Comparison of ENCODE assay signal across 22 cellular contexts in the genomic region with DNA sequence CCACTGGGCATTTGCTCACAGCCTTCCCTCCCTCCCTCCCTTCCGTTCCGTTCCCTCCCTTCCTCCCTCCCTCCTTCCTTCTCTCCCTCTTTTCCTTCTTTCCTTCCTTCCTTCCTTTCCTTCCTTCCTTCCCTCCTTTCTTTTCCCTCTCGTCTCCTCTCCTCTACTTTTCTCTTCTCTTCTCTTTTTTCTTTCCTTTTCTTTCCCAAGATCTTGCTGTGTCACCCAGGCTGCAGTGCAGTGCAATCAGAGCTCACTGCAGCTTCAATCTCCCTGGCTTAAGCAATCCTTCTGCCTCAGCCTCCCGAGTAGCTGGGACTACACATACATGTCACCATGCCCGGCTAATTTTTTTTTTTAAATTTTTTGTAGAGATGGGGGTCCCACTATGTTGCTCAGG. TPM values are rescaled to one million over a fixed set of nuclear protein-coding genes. Genes with fewer than 3 reads are reported as not detected.
DNase-seq lines count a peak whose midpoint lies in the region; ATAC-seq, FAIRE-seq and TF ChIP-seq lines count a peak whose summit lies in the region.
"Had no signal": no experiment of that assay in that cellular context is flagged by ENCODE, and none has a peak within 500 bp of the region (broad histone marks: within the 10 kb centered on the region; RNA-seq: fewer than 3 reads in every experiment).

No MANE protein-coding gene starts in this region.

- H3K14ac ChIP-seq in mesenchymal stem cell (ENCODE audit: low read length in 2 of 2), result no peak overlapping the region

- DNase-seq in AG10803 (ENCODE audit: low read depth) (no peak), OCI-M1 (lab: John Stamatoyannopoulos, UW) (peak; percentile 45), K562 (ENCODE audit: extremely low read depth in 1 of 4, low spot score in 3 of 4) (no peak), mesenchymal stem cell (no peak)
- no peak for DNase-seq in stimulated activated naive B cell treated with anti-CD40 and anti-IgM and Interleukin-4, amounts not matched to agents 10 μg/mL and 1 μg/mL and 100 μg/mL, for 72 hours
- DNase-seq: BE2C; CD4-positive, alpha-beta memory T cell; DMS153; DMS79 treated with DMSO at 0.1 percent for 48 hours; EL; HCEC 1CT; IMR-90; KG1 had no signal

- H2BK12ac ChIP-seq in mesenchymal stem cell (ENCODE audit: low read length in 2 of 2), result no peak overlapping the region

- H4K8ac ChIP-seq in mesenchymal stem cell (ENCODE audit: low read length), result no peak overlapping the region

- H3K9ac ChIP-seq in K562 (ENCODE audit: insufficient read depth in 1 of 2, low read depth in 2 of 2, low read length in 2 of 2) (no peak overlapping the region), mesenchymal stem cell (ENCODE audit: low read length) (peak overlapping the region; percentile 42)

- H3K4me2 ChIP-seq in K562 (ENCODE audit: insufficient read depth, low read length) (no peak overlapping the region), mesenchymal stem cell (ENCODE audit: low read length, poor library complexity, severe bottlenecking) (no peak overlapping the region)

- no TSS peak for BruUV-seq in K562 (replicated peaks; lab: Mats Ljungman, UMichigan)

- H3K9me1 ChIP-seq in K562 (ENCODE audit: control insufficient read depth, insufficient read depth, low read length), result no peaks in the 10 kb centered on the region

- ATAC-seq in K562, result peak; percentile 44; the same call in 1 of the 3 replicates
- ATAC-seq in stimulated activated naive B cell treated with anti-CD40 and anti-IgM and Interleukin-4, amounts not matched to agents 10 μg/mL and 1 μg/mL and 100 μg/mL, for 72 hours (replicated peaks), result no peak
- ATAC-seq in HG03520 (IDR thresholded peaks at IDR 0.05; ENCODE audit: unreplicated experiment), result no peak
- no peak for ATAC-seq in GM18505 (IDR thresholded peaks at IDR 0.05; ENCODE audit: unreplicated experiment)
- ATAC-seq in GM18907 (IDR thresholded peaks at IDR 0.05; ENCODE audit: unreplicated experiment), result no peak

- H3K27me3 ChIP-seq in K562 (ENCODE audit: control insufficient read depth in 2 of 2, insufficient read depth in 2 of 2, low read length in 2 of 2), result no peaks in the 10 kb centered on the region; a peak in 1 of 5 replicates
- H3K27me3 ChIP-seq in mesenchymal stem cell (ENCODE audit: control insufficient read depth in 1 of 2, insufficient read depth in 1 of 2, low read length in 2 of 2), result no peaks in the 10 kb centered on the region
- H3K27me3 ChIP-seq: BE2C had no signal

- no peak overlapping the region for H3K18ac ChIP-seq in mesenchymal stem cell (ENCODE audit: low read depth in 1 of 2, low read length in 2 of 2)

- peaks cover 0 to 3% of the 10 kb centered on the region in 2 experiments; a peak in 2 of 5 replicates for H3K4me1 ChIP-seq in K562 (replicated peaks in 1 of 2; ENCODE audit: control insufficient read depth in 2 of 2, insufficient read depth in 2 of 2, low read length in 2 of 2)
- no peaks in the 10 kb centered on the region for H3K4me1 ChIP-seq in mesenchymal stem cell (ENCODE audit: control insufficient read depth, insufficient read depth, low read depth, low read length)
- H3K4me1 ChIP-seq: BE2C had no signal

- H3K79me2 ChIP-seq in K562 (ENCODE audit: control insufficient read depth, insufficient read depth, low read length), result no peaks in the 10 kb centered on the region

- no peak overlapping the region for H2BK120ac ChIP-seq in mesenchymal stem cell (ENCODE audit: low read depth, low read length)

- peak overlapping the region; percentile 20; the same call in 1 of the 2 replicates for H3K4me3 ChIP-seq in AG10803 (ENCODE audit: low read length)
- no peak overlapping the region for H3K4me3 ChIP-seq in K562
- peak overlapping the region in 1 of 2 experiments; percentile 30 for H3K4me3 ChIP-seq in mesenchymal stem cell (ENCODE audit: insufficient read depth in 1 of 2, low read depth in 1 of 2, low read length in 2 of 2)

- no peak for TF ChIP-seq EP300 in K562 (IDR thresholded peaks at IDR 0.05; ENCODE audit: low read length)

- no peaks in the 10 kb centered on the region for H3K79me1 ChIP-seq in mesenchymal stem cell (replicated peaks; ENCODE audit: low read length, poor library complexity, severe bottlenecking)

- 0% methylated on average over 3 of the region's 5 CpGs for WGBS in K562 (ENCODE audit: insufficient coverage, low coverage, missing lambda C conversion rate)
- WGBS in mesenchymal stem cell, result 72% methylated on average over 3 of the region's 5 CpGs

- TF ChIP-seq RAD21 in K562 (CRISPR knock-in tag; conservative IDR thresholded peaks at IDR 0.05 in 1 of 2, IDR thresholded peaks at IDR 0.05 in 1 of 2), result no peak

- H4K20me1 ChIP-seq in K562 (replicated peaks; ENCODE audit: control insufficient read depth, insufficient read depth, low read length), result no peaks in the 10 kb centered on the region; the same call in 1 of the 2 replicates

- H3K4me1 Mint-ChIP-seq in stimulated activated naive B cell treated with anti-CD40 and anti-IgM and Interleukin-4, amounts not matched to agents 10 μg/mL and 1 μg/mL and 100 μg/mL, for 72 hours, result no peaks in the 10 kb centered on the region
- H3K4me1 Mint-ChIP-seq: CD4-positive, alpha-beta memory T cell had no signal

- TF ChIP-seq POLR2A in K562 (conservative IDR thresholded peaks at IDR 0.05) (no peak), GM18505 (IDR thresholded peaks at IDR 0.05; ENCODE audit: borderline replicate concordance, extremely low read depth, insufficient read depth, insufficient read length) (no peak)

- TF ChIP-seq CTCF in AG10803 (conservative IDR thresholded peaks at IDR 0.05; ENCODE audit: low read length) (no peak), K562 (IDR thresholded peaks at IDR 0.05 in 2 of 3, conservative IDR thresholded peaks at IDR 0.05 in 1 of 3; ENCODE audit: insufficient read depth in 2 of 3, low read depth in 1 of 3, low read length in 3 of 3) (no peak)

- in situ Hi-C loops in K562 (cut with MboI), result loop anchor here (10.0 kb wide), 1 partner anchor 127 kb away; no protein-coding TSS in a partner anchor

- no peak overlapping the region for H2BK15ac ChIP-seq in mesenchymal stem cell (ENCODE audit: low read depth, poor library complexity, severe bottlenecking)

- H3K27ac ChIP-seq in K562 (ENCODE audit: extremely low read depth, low read depth, low read length) (no peak overlapping the region), mesenchymal stem cell (ENCODE audit: low read length, poor library complexity, severe bottlenecking) (no peak overlapping the region)
- H3K27ac ChIP-seq: C4-2B, HL-60 had no signal

- no peaks in the 10 kb centered on the region for H3K9me3 ChIP-seq in K562 (replicated peaks; ENCODE audit: control insufficient read depth, insufficient read depth, low read depth, low read length)
- H3K9me3 ChIP-seq in mesenchymal stem cell (ENCODE audit: control insufficient read depth, low read length), result no peaks in the 10 kb centered on the region
- H3K9me3 ChIP-seq: BE2C had no signal

- CTCF ChIA-PET in K562 (lab: Yijun Ruan, JAX; ENCODE audit: low intra/inter-chr PET ratio), result no interaction called here

- H3K4ac ChIP-seq in mesenchymal stem cell (ENCODE audit: low read depth in 1 of 2, low read length in 2 of 2), result no peak overlapping the region

- FAIRE-seq in K562 (lab: Jason Lieb, UNC), result no peak
- FAIRE-seq: D721Med, G401.6, GM12891, GM19239 had no signal

- no peaks in the 10 kb centered on the region for H3K36me3 Mint-ChIP-seq in stimulated activated naive B cell treated with anti-CD40 and anti-IgM and Interleukin-4, amounts not matched to agents 10 μg/mL and 1 μg/mL and 100 μg/mL, for 72 hours
- H3K36me3 Mint-ChIP-seq: CD4-positive, alpha-beta memory T cell had no signal

- POLR2A ChIA-PET in K562 (lab: Yijun Ruan, JAX), result no interaction called here

- H3K23ac ChIP-seq in mesenchymal stem cell (ENCODE audit: low read length in 2 of 2), result no peak overlapping the region

- no peak overlapping the region for H2AK5ac ChIP-seq in mesenchymal stem cell (ENCODE audit: low read length, severe bottlenecking)

- no peak overlapping the region for H2BK5ac ChIP-seq in mesenchymal stem cell (ENCODE audit: low read depth, low read length, poor library complexity, severe bottlenecking)

- H4K91ac ChIP-seq in mesenchymal stem cell (ENCODE audit: low read length), result no peak overlapping the region

- intact Hi-C loops in K562 (cut with micrococcal nuclease), result loop anchor here (10.0 kb wide), 2 partner anchors 367 to 627 kb away; no protein-coding TSS in a partner anchor

- peaks cover 0 to 4% of the 10 kb centered on the region in 2 donors for H3K27me3 Mint-ChIP-seq in stimulated activated naive B cell treated with anti-CD40 and anti-IgM and Interleukin-4, amounts not matched to agents 10 μg/mL and 1 μg/mL and 100 μg/mL, for 72 hours

- no peak overlapping the region for H2AFZ ChIP-seq in K562 (ENCODE audit: low read depth, low read length)
- H2AFZ ChIP-seq in mesenchymal stem cell (ENCODE audit: low read depth, low read length), result no peak overlapping the region

- H3K9me3 Mint-ChIP-seq in stimulated activated naive B cell treated with anti-CD40 and anti-IgM and Interleukin-4, amounts not matched to agents 10 μg/mL and 1 μg/mL and 100 μg/mL, for 72 hours, result no peaks in the 10 kb centered on the region
- H3K9me3 Mint-ChIP-seq: CD4-positive, alpha-beta memory T cell had no signal

- no peaks in the 10 kb centered on the region for H3K36me3 ChIP-seq in K562 (ENCODE audit: control insufficient read depth, insufficient read depth, low read length)
- H3K36me3 ChIP-seq in mesenchymal stem cell (ENCODE audit: control insufficient read depth in 1 of 2, insufficient read depth in 2 of 2, low read depth in 1 of 2, low read length in 2 of 2), result no peaks in the 10 kb centered on the region
- H3K36me3 ChIP-seq: BE2C had no signal

- H3K4me3 Mint-ChIP-seq in stimulated activated naive B cell treated with anti-CD40 and anti-IgM and Interleukin-4, amounts not matched to agents 10 μg/mL and 1 μg/mL and 100 μg/mL, for 72 hours, result no peak overlapping the region
- H3K4me3 Mint-ChIP-seq: CD4-positive, alpha-beta memory T cell had no signal

- no peak overlapping the region for H3K27ac Mint-ChIP-seq in stimulated activated naive B cell treated with anti-CD40 and anti-IgM and Interleukin-4, amounts not matched to agents 10 μg/mL and 1 μg/mL and 100 μg/mL, for 72 hours
- H3K27ac Mint-ChIP-seq: CD4-positive, alpha-beta memory T cell had no signal

RNA-seq across cellular contexts. Expression of gene ING2, which starts 26.7 kb away (rescaled TPM):
- 1.8 and 14.2 TPM in 2 replicates for total RNA-seq in K562 (2011; cell fraction: chromatin; rRNA removed; ENCODE audit: low replicate concordance)
- total RNA-seq in K562 (2011; cell fraction: nucleolus; rRNA removed), result 2.3 and 2.8 TPM in 2 replicates
- total RNA-seq in K562 (2011; cell fraction: nucleoplasm; rRNA removed), result 5.6 and 6.2 TPM in 2 replicates
- total RNA-seq in K562 (2014; rRNA removed), result 12.4 and 12.5 TPM in 2 replicates
- 13.8 and 15.1 TPM in 2 replicates for total RNA-seq in K562 (2014; rRNA removed; fragmentation: Illumina TruSeq; extraction: Trizol)
- 16.9 and 17.5 TPM in 2 replicates for total RNA-seq in K562 (2015; rRNA removed; fragmentation: Illumina TruSeq; extraction: Trizol)
- total RNA-seq in K562 (2021), result 8.7 and 10.0 TPM in 2 replicates
- polyA plus RNA-seq in K562 (2011; rRNA removed), result 8.3 and 9.5 TPM in 2 replicates
- 2.9 and 3.8 TPM in 2 replicates for polyA plus RNA-seq in K562 (2011; cell fraction: cytosol; rRNA removed)
- polyA plus RNA-seq in K562 (2011; cell fraction: nucleus; rRNA removed), result 3.5 and 4.5 TPM in 2 replicates
- polyA plus RNA-seq in K562 (2012), result 10.9 and 14.7 TPM in 2 replicates
- polyA plus RNA-seq in K562 (2014; fragmentation: Illumina TruSeq; extraction: Trizol), result 18.0 and 21.4 TPM in 2 replicates
- 1 to 10 TPM; 2.9 to 4.2 TPM for polyA plus RNA-seq in K562 (2014; fragmentation: Nextera tagmentation; extraction: Ambion mirVana)
- polyA plus RNA-seq in K562 (2014; rRNA removed), result 12.5 and 18.6 TPM in 2 replicates
- polyA minus RNA-seq in K562 (2011; rRNA and poly(A)+ RNA removed), result 4.5 and 7.3 TPM in 2 replicates
- 2.9 and 4.9 TPM in 2 replicates for polyA minus RNA-seq in K562 (2011; cell fraction: cytosol; rRNA and poly(A)+ RNA removed)
- 2.4 and 6.7 TPM in 2 replicates for polyA minus RNA-seq in K562 (2011; cell fraction: nucleus; rRNA and poly(A)+ RNA removed)
- 20.8 TPM for polyA plus RNA-seq in mesenchymal stem cell (2013, experiment 1 of 2)
- polyA plus RNA-seq in mesenchymal stem cell (2013, experiment 2 of 2), result 20.9 TPM

RNA-seq across cellular contexts. Expression of gene CDKN2AIP, which starts 33.7 kb away (rescaled TPM):
- total RNA-seq in K562 (2011; cell fraction: chromatin; rRNA removed; ENCODE audit: low replicate concordance), result 14.8 and 35.4 TPM in 2 replicates
- 14.2 and 14.5 TPM in 2 replicates for total RNA-seq in K562 (2011; cell fraction: nucleolus; rRNA removed)
- 15.3 and 16.4 TPM in 2 replicates for total RNA-seq in K562 (2011; cell fraction: nucleoplasm; rRNA removed)
- total RNA-seq in K562 (2014; rRNA removed) (18.0 and 21.5 TPM in 2 replicates), K562 (2014; rRNA removed; fragmentation: Illumina TruSeq; extraction: Trizol) (21.2 and 21.7 TPM in 2 replicates), K562 (2015; rRNA removed; fragmentation: Illumina TruSeq; extraction: Trizol) (19.5 and 19.8 TPM in 2 replicates), K562 (2021) (20.3 and 20.9 TPM in 2 replicates)
- polyA plus RNA-seq in K562 (2011; rRNA removed) (21.4 and 22.0 TPM in 2 replicates), K562 (2014; fragmentation: Illumina TruSeq; extraction: Trizol) (17.7 and 18.8 TPM in 2 replicates), K562 (2014; fragmentation: Nextera tagmentation; extraction: Ambion mirVana) (1 to 10 TPM; 5.9 to 7.7 TPM), K562 (2014; rRNA removed) (19.7 and 20.3 TPM in 2 replicates)
- polyA plus RNA-seq in K562 (2011; cell fraction: cytosol; rRNA removed), result 8.4 and 8.8 TPM in 2 replicates
- polyA plus RNA-seq in K562 (2011; cell fraction: nucleus; rRNA removed), result 10.5 and 19.4 TPM in 2 replicates
- 14.6 and 18.2 TPM in 2 replicates for polyA plus RNA-seq in K562 (2012)
- polyA minus RNA-seq in K562 (2011; rRNA and poly(A)+ RNA removed), result 23.9 and 24.1 TPM in 2 replicates
- polyA minus RNA-seq in K562 (2011; cell fraction: cytosol; rRNA and poly(A)+ RNA removed), result 8.8 and 9.3 TPM in 2 replicates
- polyA minus RNA-seq in K562 (2011; cell fraction: nucleus; rRNA and poly(A)+ RNA removed), result 26.8 and 64.6 TPM in 2 replicates
- 6.7 TPM for polyA plus RNA-seq in mesenchymal stem cell (2013, experiment 1 of 2)
- 7.0 TPM for polyA plus RNA-seq in mesenchymal stem cell (2013, experiment 2 of 2)
